Comparison of ENCODE assay signal across 10 cellular contexts in the genomic region with DNA sequence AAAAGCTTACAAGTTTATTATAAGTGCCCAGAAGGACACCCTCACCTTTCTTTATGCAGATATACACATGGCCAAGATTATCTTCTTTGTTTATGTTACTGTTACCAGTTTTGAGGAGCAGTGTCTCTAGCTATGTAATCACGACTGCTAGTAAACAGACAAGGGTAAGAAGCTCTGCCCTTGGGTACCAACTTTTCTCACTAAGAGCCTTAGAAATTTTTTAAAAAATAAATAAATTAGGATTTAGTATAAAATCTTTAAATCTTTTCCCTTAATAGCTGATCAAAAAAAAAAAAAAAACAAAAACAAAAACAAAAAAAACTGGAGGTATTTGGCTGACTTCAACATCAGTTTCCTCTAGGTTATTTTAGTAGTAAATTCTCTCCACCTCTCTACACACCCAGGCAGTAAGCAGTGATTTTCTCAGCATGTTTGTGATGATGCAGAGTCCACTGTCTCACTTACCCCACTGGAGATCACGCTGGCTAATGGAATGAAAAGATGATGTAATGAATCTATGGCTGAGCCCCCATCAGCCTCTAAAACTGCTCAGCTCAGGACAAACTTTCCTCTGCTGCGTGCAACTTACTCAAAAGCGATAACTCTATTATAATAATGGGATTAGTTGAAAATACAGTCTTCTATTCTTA.
A peak's percentile ranks its signal among the peaks of the same experiment; 100 is the strongest.
DNase-seq lines count a peak whose midpoint lies in the region; ATAC-seq and TF ChIP-seq lines count a peak whose summit lies in the region.
"Had no signal": no experiment of that assay in that cellular context is flagged by ENCODE, and none has a peak within 500 bp of the region (broad histone marks: within the 10 kb centered on the region; RNA-seq: fewer than 3 reads in every experiment).

No MANE protein-coding gene starts in this region.

- H3K27me3 ChIP-seq in mesenchymal stem cell (ENCODE audit: control insufficient read depth in 1 of 2, insufficient read depth in 1 of 2, low read length in 2 of 2) = no peaks in the 10 kb centered on the region
- H3K27me3 ChIP-seq: BLaER1 treated with 17β-estradiol and CSF1 and Interleukin-3, amounts not matched to agents 10 nM and 100 nM had no signal

- peaks cover 3% of the 10 kb centered on the region for H3K4me1 ChIP-seq in mesenchymal stem cell (ENCODE audit: control insufficient read depth, insufficient read depth, low read depth, low read length)
- H3K4me1 ChIP-seq: BLaER1 treated with 17β-estradiol and CSF1 and Interleukin-3, amounts not matched to agents 10 nM and 100 nM had no signal

- intact Hi-C loops in Right ventricle myocardium inferior (cut with DNase I) = no loop called here
- intact Hi-C loops in cardiac septum (cut with DNase I) = loop anchor here (5.0 kb wide), 1 partner anchor 123 kb away; no protein-coding TSS in a partner anchor

- H3K27ac ChIP-seq in cingulate gyrus (ENCODE audit: low read depth, low read length) (peak overlapping the region; percentile 67), mesenchymal stem cell (ENCODE audit: low read length, poor library complexity, severe bottlenecking) (no peak overlapping the region)
- H3K27ac ChIP-seq: BLaER1 treated with 17β-estradiol and CSF1 and Interleukin-3, amounts not matched to agents 10 nM and 100 nM had no signal

- H3K14ac ChIP-seq in mesenchymal stem cell (ENCODE audit: low read length in 2 of 2) = no peak overlapping the region

- peaks cover 13% of the 10 kb centered on the region for H3K79me1 ChIP-seq in mesenchymal stem cell (replicated peaks; ENCODE audit: low read length, poor library complexity, severe bottlenecking)

- H3K9ac ChIP-seq in mesenchymal stem cell (ENCODE audit: low read length) = peak overlapping the region; percentile 62
- H3K9ac ChIP-seq: BLaER1 treated with 17β-estradiol and CSF1 and Interleukin-3, amounts not matched to agents 10 nM and 100 nM had no signal

- peak overlapping the region in 1 of 2 experiments; percentile 54 for H3K4me3 ChIP-seq in mesenchymal stem cell (ENCODE audit: insufficient read depth in 1 of 2, low read depth in 1 of 2, low read length in 2 of 2)
- H3K4me3 ChIP-seq: BLaER1 treated with 17β-estradiol and CSF1 and Interleukin-3, amounts not matched to agents 10 nM and 100 nM had no signal

- H3K23ac ChIP-seq in mesenchymal stem cell (ENCODE audit: low read length in 2 of 2) = no peak overlapping the region

- DNase-seq in Right ventricle myocardium inferior (ENCODE audit: missing footprints) = no peak
- no peak for DNase-seq in cardiac septum (ENCODE audit: low spot score)
- peak; percentile 37 for DNase-seq in mesenchymal stem cell
- no peak for DNase-seq in erythroblast (lab: John Stamatoyannopoulos, UW)
- no peak for DNase-seq in NCI-H1417 (lab: John Stamatoyannopoulos, UW)
- DNase-seq in AG20443 (ENCODE audit: low spot score) = no peak
- DNase-seq: NCI-H1092 treated with DMSO at 0.1 percent for 48 hours had no signal

- H2BK12ac ChIP-seq in mesenchymal stem cell (ENCODE audit: low read length in 2 of 2) = no peak overlapping the region

- H3K9me3 ChIP-seq in mesenchymal stem cell (ENCODE audit: control insufficient read depth, low read length) = no peaks in the 10 kb centered on the region

- no peak overlapping the region for H4K8ac ChIP-seq in mesenchymal stem cell (ENCODE audit: low read length)

- H2AFZ ChIP-seq in mesenchymal stem cell (ENCODE audit: low read depth, low read length) = no peak overlapping the region

- no CpG with 5 or more reads among the region's 4 CpGs for WGBS in mesenchymal stem cell

- H3K36me3 ChIP-seq in mesenchymal stem cell (ENCODE audit: control insufficient read depth in 1 of 2, insufficient read depth in 2 of 2, low read depth in 1 of 2, low read length in 2 of 2) = no peaks in the 10 kb centered on the region

- no peak overlapping the region for H2BK15ac ChIP-seq in mesenchymal stem cell (ENCODE audit: low read depth, poor library complexity, severe bottlenecking)

- TF ChIP-seq POLR2A in erythroblast (IDR thresholded peaks at IDR 0.05; ENCODE audit: low read length) = no peak

- H3K18ac ChIP-seq in mesenchymal stem cell (ENCODE audit: low read depth in 1 of 2, low read length in 2 of 2) = no peak overlapping the region

- no peak overlapping the region for H2BK5ac ChIP-seq in mesenchymal stem cell (ENCODE audit: low read depth, low read length, poor library complexity, severe bottlenecking)

- H3K4me2 ChIP-seq in mesenchymal stem cell (ENCODE audit: low read length, poor library complexity, severe bottlenecking) = no peak overlapping the region
- H3K4me2 ChIP-seq: BLaER1 treated with 17β-estradiol and CSF1 and Interleukin-3, amounts not matched to agents 10 nM and 100 nM had no signal

- no peak overlapping the region for H4K91ac ChIP-seq in mesenchymal stem cell (ENCODE audit: low read length)

- ATAC-seq in Right ventricle myocardium inferior (peak; percentile 33), GM21576 (IDR thresholded peaks at IDR 0.05; ENCODE audit: unreplicated experiment) (no peak)

- H3K4ac ChIP-seq in mesenchymal stem cell (ENCODE audit: low read depth in 1 of 2, low read length in 2 of 2) = no peak overlapping the region

- no peak overlapping the region for H2BK120ac ChIP-seq in mesenchymal stem cell (ENCODE audit: low read depth, low read length)

- H2AK5ac ChIP-seq in mesenchymal stem cell (ENCODE audit: low read length, severe bottlenecking) = no peak overlapping the region
